15 cellular contexts compared by ENCODE assay signal in the genomic region with DNA sequence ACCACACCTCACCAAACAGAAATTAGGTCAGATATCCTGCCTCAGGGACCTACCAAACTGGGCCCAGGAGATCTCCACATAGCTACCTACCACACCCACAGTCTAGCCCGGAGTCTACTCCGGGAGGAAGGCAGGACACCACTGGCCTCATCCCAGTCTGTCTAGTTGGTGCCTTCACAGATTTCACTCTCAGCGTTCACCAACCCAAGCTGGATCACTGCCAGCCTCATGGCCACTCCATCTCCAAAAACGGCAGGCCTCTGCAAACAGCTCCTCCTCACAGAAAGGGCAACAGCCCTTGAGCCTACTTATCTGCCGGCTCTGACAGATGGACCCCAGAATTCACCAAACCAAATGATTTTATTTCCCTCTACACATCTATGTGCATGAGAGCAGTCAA.
"Had no signal": no experiment of that assay in that cellular context is flagged by ENCODE, and none has a peak within 500 bp of the region (broad histone marks: within the 10 kb centered on the region; RNA-seq: fewer than 3 reads in every experiment).

No MANE protein-coding gene starts in this region.

- H3K36me3 ChIP-seq: brain microvascular endothelial cell had no signal

- H3K4me3 ChIP-seq: dorsolateral prefrontal cortex, smooth muscle cell had no signal

- ATAC-seq: activated T-cell treated with anti-CD3 and anti-CD28 coated beads, Interleukin-2, amount 50 U/mL, for 4 hours; foreskin keratinocyte; left cardiac atrium; naive thymus-derived CD8-positive, alpha-beta T cell; right cardiac atrium; stimulated activated memory B cell treated with anti-CD40 and anti-IgM and Interleukin-4, amounts not matched to agents 10 μg/mL and 1 μg/mL and 100 μg/mL, for 72 hours had no signal

- H3K27me3 ChIP-seq: brain microvascular endothelial cell, dorsolateral prefrontal cortex, foreskin keratinocyte had no signal

- FAIRE-seq: endometrium had no signal

- DNase-seq: activated CD4-positive, alpha-beta memory T cell treated with anti-CD3 and anti-CD28 coated beads for 36 hours; activated CD4-positive, CD25-positive, alpha-beta regulatory T cell treated with anti-CD3 and anti-CD28 coated beads, Interleukin-2, amount 50 U/mL, for 72 hours; activated gamma-delta T cell; activated T-cell treated with anti-CD3 and anti-CD28 coated beads, Interleukin-2, amount 50 U/mL, for 4 hours; brain microvascular endothelial cell; immature natural killer cell; left cardiac atrium; naive thymus-derived CD8-positive, alpha-beta T cell; posterior cingulate gyrus; right cardiac atrium had no signal
